In genomic region chr14:91266276-91266675, GRCh38 we compare ENCODE assay signal across 1 cellular context.
A peak's percentile ranks its signal among the peaks of the same experiment; 100 is the strongest.
TF ChIP-seq lines count a peak whose summit lies in the region.

No MANE protein-coding gene starts in this region.

TF ChIP-seq in K562, 482 proteins besides CTCF, POLR2A, EP300 and RAD21:
- 0 out of 2 replicates have a peak, but pooled peaks have one; percentile 33 for TF ChIP-seq ZBTB33 (CRISPR knock-in tag; IDR thresholded peaks at IDR 0.05)
